ENCODE assay signal across 31 cellular contexts in genomic region chr20:58549681-58550542, GRCh38. TPM values are rescaled to one million over a fixed set of nuclear protein-coding genes. Genes with fewer than 3 reads are reported as not detected.
A peak's percentile ranks its signal among the peaks of the same experiment; 100 is the strongest.
DNase-seq lines count a peak whose midpoint lies in the region; ATAC-seq, FAIRE-seq and TF ChIP-seq lines count a peak whose summit lies in the region.
"Had no signal": no experiment of that assay in that cellular context is flagged by ENCODE, and none has a peak within 500 bp of the region (broad histone marks: within the 10 kb centered on the region; RNA-seq: fewer than 3 reads in every experiment).

No MANE protein-coding gene starts in this region.

- H3K9me2 ChIP-seq in SK-N-SH = no peaks in the 10 kb centered on the region

- H3K4me1 ChIP-seq in SK-N-SH (ENCODE audit: control insufficient read depth in 1 of 2, insufficient read depth in 2 of 2, low read depth in 1 of 2, low read length in 1 of 2) = peaks cover 25 to 41% of the 10 kb centered on the region in 2 experiments
- peaks cover 0 to 5% of the 10 kb centered on the region in 2 experiments; a peak in 2 of 5 replicates for H3K4me1 ChIP-seq in K562 (replicated peaks in 1 of 2; ENCODE audit: control insufficient read depth in 2 of 2, insufficient read depth in 2 of 2, low read length in 2 of 2)
- peaks cover 21% of the 10 kb centered on the region for H3K4me1 ChIP-seq in mesenchymal stem cell (ENCODE audit: control insufficient read depth, insufficient read depth, low read depth, low read length)
- H3K4me1 ChIP-seq: pancreas, Peyer's patch, uterus had no signal

- TF ChIP-seq EP300 in SK-N-SH (IDR thresholded peaks at IDR 0.05; ENCODE audit: borderline replicate concordance in 1 of 2, low read depth in 1 of 2, low read length in 1 of 2) (no peak), K562 (IDR thresholded peaks at IDR 0.05; ENCODE audit: low read length) (no peak)

- H3F3A ChIP-seq in SK-N-SH (replicated peaks; ENCODE audit: insufficient read depth) = peaks cover 41% of the 10 kb centered on the region

- no peak overlapping the region for H2BK120ac ChIP-seq in mesenchymal stem cell (ENCODE audit: low read depth, low read length)

- no peak overlapping the region for H3K4ac ChIP-seq in mesenchymal stem cell (ENCODE audit: low read depth in 1 of 2, low read length in 2 of 2)

- no peak overlapping the region for H3K27ac Mint-ChIP-seq in type B pancreatic cell
- H3K27ac Mint-ChIP-seq: activated CD4-positive, alpha-beta memory T cell treated with anti-CD3 and anti-CD28 coated beads for 36 hours; activated naive CD4-positive, alpha-beta T cell treated with anti-CD3 and anti-CD28 coated beads, Interleukin-2, amount 50 U/mL, for 24 hours; activated T-helper 17 cell treated with anti-CD3 and anti-CD28 coated beads, Interleukin-2, amount 50 U/mL, for 72 hours; GM23338; T-helper 1 cell treated with Interleukin-12 subunit alpha and Interleukin-12 subunit beta and Interleukin-4 antibody, amounts not matched to agents 30 μg/mL and 1 μg/mL, for 36 hours had no signal

- no peaks in the 10 kb centered on the region for H3K79me2 ChIP-seq in SK-N-SH (ENCODE audit: insufficient read depth)
- H3K79me2 ChIP-seq in K562 (ENCODE audit: control insufficient read depth, insufficient read depth, low read length) = no peaks in the 10 kb centered on the region

- no peaks in the 10 kb centered on the region for H3K9me3 ChIP-seq in SK-N-SH
- H3K9me3 ChIP-seq in K562 (replicated peaks; ENCODE audit: control insufficient read depth, insufficient read depth, low read depth, low read length) = no peaks in the 10 kb centered on the region
- H3K9me3 ChIP-seq in mesenchymal stem cell (ENCODE audit: control insufficient read depth, low read length) = no peaks in the 10 kb centered on the region
- H3K9me3 ChIP-seq: pancreas, Peyer's patch, thoracic aorta, uterus had no signal

- TF ChIP-seq RAD21 in SK-N-SH (IDR thresholded peaks at IDR 0.05; ENCODE audit: low read length) (no peak), K562 (CRISPR knock-in tag; conservative IDR thresholded peaks at IDR 0.05 in 1 of 2, IDR thresholded peaks at IDR 0.05 in 1 of 2) (no peak)

- no TSS peak for BruUV-seq in K562 (replicated peaks; lab: Mats Ljungman, UMichigan)

- no peak overlapping the region for H2BK5ac ChIP-seq in mesenchymal stem cell (ENCODE audit: low read depth, low read length, poor library complexity, severe bottlenecking)

- H3K36me3 Mint-ChIP-seq in type B pancreatic cell = no peaks in the 10 kb centered on the region
- H3K36me3 Mint-ChIP-seq: activated CD4-positive, alpha-beta memory T cell treated with anti-CD3 and anti-CD28 coated beads for 36 hours; activated naive CD4-positive, alpha-beta T cell treated with anti-CD3 and anti-CD28 coated beads, Interleukin-2, amount 50 U/mL, for 24 hours; CD8-positive, alpha-beta memory T cell; naive thymus-derived CD8-positive, alpha-beta T cell had no signal

- H3K4me3 ChIP-seq in SK-N-SH (ENCODE audit: low read depth in 2 of 2, low read length in 1 of 2) (no peak overlapping the region), K562 (no peak overlapping the region), mesenchymal stem cell (ENCODE audit: insufficient read depth in 1 of 2, low read depth in 1 of 2, low read length in 2 of 2) (no peak overlapping the region)
- H3K4me3 ChIP-seq: cardiac muscle cell, GM23338, pancreas, Peyer's patch, thoracic aorta, uterus had no signal

- ATAC-seq in SK-N-SH treated with all-trans-retinoic acid at 6 μM for 48 hours = no peak; the same call in 2 of the 3 replicates
- no peak for ATAC-seq in K562
- ATAC-seq: activated CD4-positive, CD25-positive, alpha-beta regulatory T cell treated with anti-CD3 and anti-CD28 coated beads, Interleukin-2, amount 50 U/mL, for 24 hours; activated T-helper 17 cell treated with anti-CD3 and anti-CD28 coated beads, Interleukin-2, amount 50 U/mL, for 72 hours; GM23338; naive thymus-derived CD8-positive, alpha-beta T cell; stimulated activated naive CD8-positive, alpha-beta T cell treated with anti-CD3 and anti-CD28 coated beads, Interleukin-15, Interleukin-2, amounts not matched to agents 100 U/mL and 50 U/mL, for 24 hours had no signal

- H3K4me2 ChIP-seq in SK-N-SH = peak overlapping the region; percentile 21; the same call in 1 of the 2 replicates
- H3K4me2 ChIP-seq in K562 (ENCODE audit: insufficient read depth, low read length) = peak overlapping the region; percentile 51
- no peak overlapping the region for H3K4me2 ChIP-seq in mesenchymal stem cell (ENCODE audit: low read length, poor library complexity, severe bottlenecking)
- H3K4me2 ChIP-seq: GM23338 had no signal

- FAIRE-seq in K562 (lab: Jason Lieb, UNC) = no peak
- FAIRE-seq: pancreas, TTC549 had no signal

- H4K20me1 ChIP-seq in SK-N-SH (ENCODE audit: insufficient read depth) (no peaks in the 10 kb centered on the region), K562 (replicated peaks; ENCODE audit: control insufficient read depth, insufficient read depth, low read length) (no peaks in the 10 kb centered on the region)

- peak overlapping the region in 1 of 2 experiments; percentile 8 for H3K18ac ChIP-seq in mesenchymal stem cell (ENCODE audit: low read depth in 1 of 2, low read length in 2 of 2)

- intact Hi-C loops in K562 (cut with micrococcal nuclease) = no loop called here

- H3K4me3 Mint-ChIP-seq in type B pancreatic cell = no peak overlapping the region
- H3K4me3 Mint-ChIP-seq: activated CD4-positive, alpha-beta memory T cell treated with anti-CD3 and anti-CD28 coated beads for 36 hours; activated naive CD4-positive, alpha-beta T cell treated with anti-CD3 and anti-CD28 coated beads, Interleukin-2, amount 50 U/mL, for 24 hours; activated T-helper 17 cell treated with anti-CD3 and anti-CD28 coated beads, Interleukin-2, amount 50 U/mL, for 72 hours; CD8-positive, alpha-beta memory T cell; GM23338; naive thymus-derived CD8-positive, alpha-beta T cell; T-helper 1 cell treated with Interleukin-12 subunit alpha and Interleukin-12 subunit beta and Interleukin-4 antibody, amounts not matched to agents 30 μg/mL and 1 μg/mL, for 36 hours had no signal

- H4K91ac ChIP-seq in mesenchymal stem cell (ENCODE audit: low read length) = no peak overlapping the region

- H3K4me1 Mint-ChIP-seq in type B pancreatic cell (ENCODE audit: unreplicated experiment) = peaks cover 59% of the 10 kb centered on the region
- H3K4me1 Mint-ChIP-seq: activated naive CD4-positive, alpha-beta T cell treated with anti-CD3 and anti-CD28 coated beads, Interleukin-2, amount 50 U/mL, for 24 hours; activated T-helper 17 cell treated with anti-CD3 and anti-CD28 coated beads, Interleukin-2, amount 50 U/mL, for 72 hours; CD8-positive, alpha-beta memory T cell; naive thymus-derived CD8-positive, alpha-beta T cell had no signal

- peak overlapping the region in 1 of 2 experiments; percentile 67 for H2BK12ac ChIP-seq in mesenchymal stem cell (ENCODE audit: low read length in 2 of 2)

- H3K9ac ChIP-seq in SK-N-SH (peak overlapping the region; percentile 46; the same call in 1 of the 2 replicates), K562 (ENCODE audit: insufficient read depth in 1 of 2, low read depth in 2 of 2, low read length in 2 of 2) (no peak overlapping the region), mesenchymal stem cell (ENCODE audit: low read length) (peak overlapping the region; percentile 29)

- peak overlapping the region; percentile 1 for H2AK5ac ChIP-seq in mesenchymal stem cell (ENCODE audit: low read length, severe bottlenecking)

- TF ChIP-seq CTCF in SK-N-SH (IDR thresholded peaks at IDR 0.05) (no peak), K562 (IDR thresholded peaks at IDR 0.05 in 2 of 3, conservative IDR thresholded peaks at IDR 0.05 in 1 of 3; ENCODE audit: insufficient read depth in 2 of 3, low read depth in 1 of 3, low read length in 3 of 3) (no peak), type B pancreatic cell (conservative IDR thresholded peaks at IDR 0.05) (no peak)

- peak overlapping the region in 1 of 2 experiments; percentile 92; a peak in 3 of 4 replicates for H3K27ac ChIP-seq in SK-N-SH (ENCODE audit: low read depth in 2 of 2, low read length in 1 of 2)
- H3K27ac ChIP-seq in K562 (ENCODE audit: extremely low read depth, low read depth, low read length) = 0 out of 3 replicates have a peak overlapping the region, but pooled peaks have one; percentile 0
- no peak overlapping the region for H3K27ac ChIP-seq in mesenchymal stem cell (ENCODE audit: low read length, poor library complexity, severe bottlenecking)
- H3K27ac ChIP-seq: cardiac muscle cell, pancreas, Peyer's patch, thoracic aorta, uterus had no signal

- in situ Hi-C loops in K562 (cut with MboI) = no loop called here

- no peaks in the 10 kb centered on the region for H3K9me3 Mint-ChIP-seq in type B pancreatic cell
- H3K9me3 Mint-ChIP-seq: activated CD4-positive, alpha-beta memory T cell treated with anti-CD3 and anti-CD28 coated beads for 36 hours; activated naive CD4-positive, alpha-beta T cell treated with anti-CD3 and anti-CD28 coated beads, Interleukin-2, amount 50 U/mL, for 24 hours; activated T-helper 17 cell treated with anti-CD3 and anti-CD28 coated beads, Interleukin-2, amount 50 U/mL, for 72 hours; CD8-positive, alpha-beta memory T cell; naive thymus-derived CD8-positive, alpha-beta T cell; T-helper 1 cell treated with Interleukin-12 subunit alpha and Interleukin-12 subunit beta and Interleukin-4 antibody, amounts not matched to agents 30 μg/mL and 1 μg/mL, for 36 hours had no signal

- no peak overlapping the region for H3K23ac ChIP-seq in mesenchymal stem cell (ENCODE audit: low read length in 2 of 2)

- DNase-seq in SK-N-SH (no peak), K562 (ENCODE audit: extremely low read depth in 1 of 4, low spot score in 3 of 4) (no peak), mesenchymal stem cell (no peak), type B pancreatic cell (ENCODE audit: extremely low spot score, unreplicated experiment) (peak; percentile 37), cerebellar nuclear complex (lab: John Stamatoyannopoulos, UW) (no peak), DMS79 treated with DMSO at 0.1 percent for 48 hours (lab: John Stamatoyannopoulos, UW) (no peak), putamen (ENCODE audit: low spot score) (no peak)
- DNase-seq: activated CD4-positive, alpha-beta memory T cell treated with anti-CD3 and anti-CD28 coated beads for 36 hours; CD8-positive, alpha-beta memory T cell; islet precursor cell; naive thymus-derived CD8-positive, alpha-beta T cell; NCI-H1048; NCI-H187; NCI-H2171 treated with DMSO at 0.1 percent for 48 hours; NCI-H526; pancreas; Peyer's patch; stimulated activated CD4-positive, alpha-beta T cell treated with anti-CD3 and anti-CD28 coated beads, Interleukin-15, amount 100 ng/mL, for 24 hours; stimulated activated naive CD8-positive, alpha-beta T cell treated with anti-CD3 and anti-CD28 coated beads, Interleukin-15, Interleukin-2, amounts not matched to agents 100 U/mL and 50 U/mL, for 24 hours; uterus had no signal

- WGBS in SK-N-SH (ENCODE audit: low lambda C conversion rate) = 84% methylated on average over 15 of the region's 15 CpGs
- WGBS in K562 (ENCODE audit: insufficient coverage, low coverage, missing lambda C conversion rate) = 47% methylated on average over 15 of the region's 15 CpGs
- 88% methylated on average over 15 of the region's 15 CpGs for WGBS in mesenchymal stem cell

- peaks cover 47% of the 10 kb centered on the region for H3K27me3 Mint-ChIP-seq in type B pancreatic cell

- H4K8ac ChIP-seq in mesenchymal stem cell (ENCODE audit: low read length) = no peak overlapping the region

- no peak overlapping the region for H2BK15ac ChIP-seq in mesenchymal stem cell (ENCODE audit: low read depth, poor library complexity, severe bottlenecking)

- POLR2A ChIA-PET in SK-N-SH (lab: Yijun Ruan, JAX) = no interaction called here
- POLR2A ChIA-PET in K562 (lab: Yijun Ruan, JAX) = no interaction called here

- no peaks in the 10 kb centered on the region for H3K79me1 ChIP-seq in mesenchymal stem cell (replicated peaks; ENCODE audit: low read length, poor library complexity, severe bottlenecking)

- H3K14ac ChIP-seq in mesenchymal stem cell (ENCODE audit: low read length in 2 of 2) = no peak overlapping the region

- H3K9me1 ChIP-seq in K562 (ENCODE audit: control insufficient read depth, insufficient read depth, low read length) = no peaks in the 10 kb centered on the region

- H2AFZ ChIP-seq in SK-N-SH (ENCODE audit: low read depth) = 0 out of 2 replicates have a peak overlapping the region, but pooled peaks have one; percentile 20
- no peak overlapping the region; the same call in 1 of the 2 replicates for H2AFZ ChIP-seq in K562 (ENCODE audit: low read depth, low read length)
- H2AFZ ChIP-seq in mesenchymal stem cell (ENCODE audit: low read depth, low read length) = no peak overlapping the region
- H2AFZ ChIP-seq: GM23338 had no signal

- CTCF ChIA-PET in SK-N-SH (lab: Yijun Ruan, JAX) (interaction anchor here (1.0 kb wide), 1 partner anchor 101 kb away, joined by 4 read pairs; the partner anchor contains the start of gene STX16), K562 (lab: Yijun Ruan, JAX; ENCODE audit: low intra/inter-chr PET ratio) (no interaction called here)

- H3K36me3 ChIP-seq in SK-N-SH (replicated peaks in 1 of 2; ENCODE audit: control insufficient read depth in 1 of 2, insufficient read depth in 2 of 2, low read length in 1 of 2) = no peaks in the 10 kb centered on the region
- H3K36me3 ChIP-seq in K562 (ENCODE audit: control insufficient read depth, insufficient read depth, low read length) = no peaks in the 10 kb centered on the region
- H3K36me3 ChIP-seq in mesenchymal stem cell (ENCODE audit: control insufficient read depth in 1 of 2, insufficient read depth in 2 of 2, low read depth in 1 of 2, low read length in 2 of 2) = no peaks in the 10 kb centered on the region
- H3K36me3 ChIP-seq: cardiac muscle cell, pancreas, Peyer's patch, thoracic aorta, uterus had no signal

- TF ChIP-seq POLR2A in K562 (conservative IDR thresholded peaks at IDR 0.05) = no peak

- no peaks in the 10 kb centered on the region for H3K27me3 ChIP-seq in SK-N-SH (ENCODE audit: insufficient read depth)
- H3K27me3 ChIP-seq in K562 (ENCODE audit: control insufficient read depth in 2 of 2, insufficient read depth in 2 of 2, low read length in 2 of 2) = peaks cover 9 to 41% of the 10 kb centered on the region in 2 experiments; a peak in 3 of 5 replicates
- H3K27me3 ChIP-seq in mesenchymal stem cell (ENCODE audit: control insufficient read depth in 1 of 2, insufficient read depth in 1 of 2, low read length in 2 of 2) = no peaks in the 10 kb centered on the region
- H3K27me3 ChIP-seq: cardiac muscle cell, Peyer's patch, uterus had no signal

RNA-seq across cellular contexts. Expression of gene APCDD1L, which starts 34.7 kb away (rescaled TPM):
- 0.31 and 0.99 TPM in 2 replicates for polyA plus RNA-seq in SK-N-SH (2012; rRNA removed)
- 0.36 and 0.47 TPM in 2 replicates for polyA plus RNA-seq in SK-N-SH (2012; cell fraction: cytosol; rRNA removed)
- polyA plus RNA-seq in SK-N-SH (2012; cell fraction: nucleus; rRNA removed) = 0.60 and 0.76 TPM in 2 replicates
- not detected in 2 replicates for total RNA-seq in K562 (2011; cell fraction: chromatin; rRNA removed; ENCODE audit: low replicate concordance)
- 0.33 TPM in 1 of 2 replicates, not detected in the other for total RNA-seq in K562 (2011; cell fraction: nucleolus; rRNA removed)
- total RNA-seq in K562 (2011; cell fraction: nucleoplasm; rRNA removed) = not detected in 2 replicates
- total RNA-seq in K562 (2014; rRNA removed) = not detected in 2 replicates
- total RNA-seq in K562 (2014; rRNA removed; fragmentation: Illumina TruSeq; extraction: Trizol) = not detected in 2 replicates
- not detected in 2 replicates for total RNA-seq in K562 (2015; rRNA removed; fragmentation: Illumina TruSeq; extraction: Trizol)
- not detected in 2 replicates for total RNA-seq in K562 (2021)
- polyA plus RNA-seq in K562 (2011; rRNA removed) = not detected in 2 replicates
- polyA plus RNA-seq in K562 (2011; cell fraction: cytosol; rRNA removed) = not detected in 2 replicates
- not detected in 2 replicates for polyA plus RNA-seq in K562 (2011; cell fraction: nucleus; rRNA removed)
- 0.03 TPM in 1 of 2 replicates, not detected in the other for polyA plus RNA-seq in K562 (2012)
- polyA plus RNA-seq in K562 (2014; fragmentation: Illumina TruSeq; extraction: Trizol) = not detected in 2 replicates
- polyA plus RNA-seq in K562 (2014; fragmentation: Nextera tagmentation; extraction: Ambion mirVana) = not detected
- not detected in 2 replicates for polyA plus RNA-seq in K562 (2014; rRNA removed)
- polyA minus RNA-seq in K562 (2011; rRNA and poly(A)+ RNA removed) = not detected in 2 replicates
- polyA minus RNA-seq in K562 (2011; cell fraction: cytosol; rRNA and poly(A)+ RNA removed) = not detected in 2 replicates
- polyA minus RNA-seq in K562 (2011; cell fraction: nucleus; rRNA and poly(A)+ RNA removed) = not detected in 2 replicates
- polyA plus RNA-seq in mesenchymal stem cell (2013, experiment 1 of 2) = 0.17 TPM
- 0.16 TPM for polyA plus RNA-seq in mesenchymal stem cell (2013, experiment 2 of 2)
- 0.26 and 0.53 TPM in 2 replicates for total RNA-seq in type B pancreatic cell (ENCODE audit: low replicate concordance)
- total RNA-seq: activated CD4-positive, alpha-beta memory T cell treated with anti-CD3 and anti-CD28 coated beads for 36 hours; activated T-helper 17 cell treated with anti-CD3 and anti-CD28 coated beads, Interleukin-2, amount 50 U/mL, for 72 hours; CD8-positive, alpha-beta memory T cell; dermis microvascular lymphatic vessel endothelial cell; liver; naive thymus-derived CD8-positive, alpha-beta T cell; Peyer's patch had no signal
- polyA plus RNA-seq: CD8-positive, alpha-beta memory T cell had no signal

Comparison
In these comparisons a context has a peak if more than half of its experiments do, and no peak if none do; other contexts are left out.
1. H3K9ac ChIP-seq: peak in SK-N-SH (single experiment) and mesenchymal stem cell (single experiment); none in K562 (0 of 2).